22 cellular contexts compared by ENCODE assay signal in the genomic region with DNA sequence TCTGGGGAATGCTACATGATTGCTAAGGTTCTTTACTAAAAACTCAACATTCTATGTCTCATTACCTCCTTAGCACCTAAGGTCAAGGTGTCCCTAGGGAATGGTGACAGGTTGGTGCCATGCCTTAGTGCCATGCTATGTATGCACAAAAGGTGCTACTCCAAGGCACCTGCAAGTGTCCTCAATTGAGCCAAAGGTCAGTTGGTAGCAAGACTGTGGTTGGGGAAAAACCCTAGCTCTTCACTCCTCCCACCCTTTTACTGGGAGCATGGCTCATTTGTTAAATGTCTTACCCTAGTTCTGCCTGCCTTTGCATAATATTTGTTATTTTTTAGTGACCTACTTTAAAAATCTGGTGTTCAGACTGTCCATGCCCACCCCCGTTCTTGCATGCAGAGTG. TPM values are rescaled to one million over a fixed set of nuclear protein-coding genes. Genes with fewer than 3 reads are reported as not detected.
DNase-seq lines count a peak whose midpoint lies in the region; ATAC-seq, FAIRE-seq and TF ChIP-seq lines count a peak whose summit lies in the region.
"Had no signal": no experiment of that assay in that cellular context is flagged by ENCODE, and none has a peak within 500 bp of the region (broad histone marks: within the 10 kb centered on the region; RNA-seq: fewer than 3 reads in every experiment).

No MANE protein-coding gene starts in this region.

- DNase-seq in GM12878 (ENCODE audit: low read depth, low spot score) (no peak), RKO (ENCODE audit: low spot score) (no peak), GM13976 (ENCODE audit: low spot score) (no peak)
- DNase-seq: Caco-2; CD4-positive, alpha-beta memory T cell; KBM-7; MM.1S; NCI-H1048; NCI-H1417 treated with DMSO at 0.1 percent for 48 hours; NCI-H187; NCI-H446 treated with DMSO at 0.1 percent for 48 hours; PC-9; SIG-M5; SK-N-SH; T-helper 2 cell had no signal

- no peaks in the 10 kb centered on the region for H3K79me2 ChIP-seq in GM12878 (ENCODE audit: control insufficient read depth, insufficient read depth, low read length)

- H3K36me3 Mint-ChIP-seq in activated T-helper 17 cell treated with anti-CD3 and anti-CD28 coated beads, Interleukin-2, amount 50 U/mL, for 72 hours (ENCODE audit: low read depth) = peaks cover 9% of the 10 kb centered on the region

- no peak overlapping the region for H3K9ac ChIP-seq in GM12878 (ENCODE audit: control insufficient read depth, insufficient read depth, low read length)
- H3K9ac ChIP-seq: BLaER1 treated with 17β-estradiol and CSF1 and Interleukin-3, amounts not matched to agents 10 nM and 100 nM; SK-N-SH had no signal

- no peak for TF ChIP-seq EP300 in GM12878 (IDR thresholded peaks at IDR 0.05; ENCODE audit: borderline replicate concordance in 1 of 2, control insufficient read depth in 1 of 2, low read depth in 2 of 2, low read length in 2 of 2)

- H2AFZ ChIP-seq in GM12878 (ENCODE audit: control insufficient read depth, low read depth, low read length) = no peak overlapping the region
- H2AFZ ChIP-seq: PC-9 had no signal

- H3K9me3 ChIP-seq in GM12878 (replicated peaks; ENCODE audit: control insufficient read depth, insufficient read depth, low read length) = no peaks in the 10 kb centered on the region; the same call in 2 of the 3 replicates
- H3K9me3 ChIP-seq: Caco-2 had no signal

- no peaks in the 10 kb centered on the region for H3K27me3 ChIP-seq in GM12878 (replicated peaks in 1 of 2; ENCODE audit: control insufficient read depth in 2 of 2, insufficient read depth in 2 of 2, low read length in 1 of 2)
- H3K27me3 ChIP-seq: BLaER1 treated with 17β-estradiol and CSF1 and Interleukin-3, amounts not matched to agents 10 nM and 100 nM had no signal

- no peak overlapping the region for H3K4me3 ChIP-seq in GM12878
- H3K4me3 ChIP-seq: BLaER1 treated with 17β-estradiol and CSF1 and Interleukin-3, amounts not matched to agents 10 nM and 100 nM; PC-9 had no signal

- H3K27ac ChIP-seq in GM12878 (ENCODE audit: control insufficient read depth, insufficient read depth) = no peak overlapping the region
- H3K27ac ChIP-seq: BLaER1 treated with 17β-estradiol and CSF1 and Interleukin-3, amounts not matched to agents 10 nM and 100 nM; PC-9; RWPE1 had no signal

- H4K20me1 ChIP-seq in GM12878 (ENCODE audit: control insufficient read depth, insufficient read depth) = no peaks in the 10 kb centered on the region

- H3K9me3 Mint-ChIP-seq in activated T-helper 17 cell treated with anti-CD3 and anti-CD28 coated beads, Interleukin-2, amount 50 U/mL, for 72 hours = no peaks in the 10 kb centered on the region

- no TSS peak for BruUV-seq in GM12878 (replicated peaks; lab: Mats Ljungman, UMichigan)

- H3K4me2 ChIP-seq in GM12878 (ENCODE audit: control insufficient read depth, insufficient read depth) = no peak overlapping the region
- H3K4me2 ChIP-seq: BLaER1 treated with 17β-estradiol and CSF1 and Interleukin-3, amounts not matched to agents 10 nM and 100 nM; PC-9; SK-N-SH had no signal

- SMC1A ChIA-PET in GM12878 (lab: Charles Lee; ENCODE audit: uncharacterized antibody, unreplicated experiment) = interaction anchor here (1.0 to 3.0 kb wide), 2 partner anchors 22 to 171 kb away, joined by 3 to 13 read pairs; a partner anchor contains a TSS

- TF ChIP-seq CTCF in GM12878 (IDR thresholded peaks at IDR 0.05 in 2 of 3, conservative IDR thresholded peaks at IDR 0.05 in 1 of 3; ENCODE audit: control insufficient read depth in 2 of 3, extremely low read depth in 1 of 3, insufficient read depth in 1 of 3, low read depth in 3 of 3, low read length in 3 of 3) = no peak
- TF ChIP-seq CTCF in GM13976 (IDR thresholded peaks at IDR 0.05; ENCODE audit: borderline replicate concordance, control extremely low read depth, extremely low read depth, insufficient read depth, missing control alignments) = no peak

- H3K27ac Mint-ChIP-seq in activated T-helper 17 cell treated with anti-CD3 and anti-CD28 coated beads, Interleukin-2, amount 50 U/mL, for 72 hours = no peak overlapping the region
- H3K27ac Mint-ChIP-seq: CD4-positive, alpha-beta memory T cell had no signal

- TF ChIP-seq POLR2A in GM12878 (IDR thresholded peaks at IDR 0.05; ENCODE audit: low read depth, low read length) = no peak

- no peaks in the 10 kb centered on the region for H3K4me1 Mint-ChIP-seq in activated T-helper 17 cell treated with anti-CD3 and anti-CD28 coated beads, Interleukin-2, amount 50 U/mL, for 72 hours

- H3K4me3 Mint-ChIP-seq in activated T-helper 17 cell treated with anti-CD3 and anti-CD28 coated beads, Interleukin-2, amount 50 U/mL, for 72 hours = no peak overlapping the region
- H3K4me3 Mint-ChIP-seq: CD4-positive, alpha-beta memory T cell had no signal

- intact Hi-C loops in GM12878 (cut with micrococcal nuclease; ENCODE audit: unreplicated experiment) = loop anchor here (5.0 kb wide), 1 partner anchor 51 kb away; no protein-coding TSS in a partner anchor

- H3K4me1 ChIP-seq in GM12878 (ENCODE audit: control insufficient read depth, insufficient read depth, low read length) = peaks cover 3% of the 10 kb centered on the region; the same call in 1 of the 2 replicates

- H3K27me3 Mint-ChIP-seq in activated T-helper 17 cell treated with anti-CD3 and anti-CD28 coated beads, Interleukin-2, amount 50 U/mL, for 72 hours = no peaks in the 10 kb centered on the region
- H3K27me3 Mint-ChIP-seq: CD4-positive, alpha-beta memory T cell had no signal

- CTCF ChIA-PET in GM12878 (lab: Yijun Ruan, JAX) = interaction anchor here (1.0 to 2.2 kb wide), 4 partner anchors 23 to 178 kb away, joined by 3 to 9 read pairs (median 4); no protein-coding TSS in a partner anchor

- RAD21 ChIA-PET in GM12878 (lab: Charles Lee; ENCODE audit: unreplicated experiment) = interaction anchor here (1.3 to 1.4 kb wide), 2 partner anchors 149 to 178 kb away, joined by 3 read pairs; no protein-coding TSS in a partner anchor

- ATAC-seq in GM19351 (IDR thresholded peaks at IDR 0.05; ENCODE audit: unreplicated experiment) (peak; percentile 55), HG02798 (IDR thresholded peaks at IDR 0.05; ENCODE audit: poor library complexity, unreplicated experiment) (peak; percentile 60), GM12878 (peak; percentile 48), GM19467 (IDR thresholded peaks at IDR 0.05; ENCODE audit: unreplicated experiment) (no peak)
- no peak for ATAC-seq in activated T-helper 17 cell treated with anti-CD3 and anti-CD28 coated beads, Interleukin-2, amount 50 U/mL, for 72 hours (replicated peaks)

- no peak for FAIRE-seq in GM12878 (lab: Jason Lieb, UNC)
- FAIRE-seq: H54 had no signal

- in situ Hi-C loops in GM12878 (cut with MboI) = no loop called here
- in situ Hi-C loops in GM13976 (cut with MboI; ENCODE audit: low sequenced_read_pairs, unreplicated experiment) = no loop called here

- 11% methylated on average over 1 of the region's 1 CpG for WGBS in GM12878 (ENCODE audit: insufficient coverage, insufficient replicate concordance, low lambda C conversion rate, missing lambda C conversion rate)

- no peak for TF ChIP-seq RAD21 in GM12878 (IDR thresholded peaks at IDR 0.05; ENCODE audit: insufficient read depth, low read depth, low read length)

- H3K36me3 ChIP-seq in GM12878 (ENCODE audit: control insufficient read depth in 2 of 2, insufficient read depth in 2 of 2, low read length in 1 of 2) = no peaks in the 10 kb centered on the region; a peak in 1 of 4 replicates

- POLR2A ChIA-PET in GM12878 (lab: Charles Lee) = no interaction called here

TF ChIP-seq in GM12878, 131 proteins besides CTCF, POLR2A, EP300 and RAD21:
- TF ChIP-seq NR2F1 (conservative IDR thresholded peaks at IDR 0.05) (peak; percentile 73), MEF2B (IDR thresholded peaks at IDR 0.05; ENCODE audit: partially characterized antibody, poor library complexity, severe bottlenecking) (peak; percentile 27), WRNIP1 (IDR thresholded peaks at IDR 0.05; ENCODE audit: borderline replicate concordance, low read depth, low read length) (no peak), ZNF622 (IDR thresholded peaks at IDR 0.05) (no peak)
TF ChIP-seq in GM12878: peak in this region for 2.

RNA-seq across cellular contexts. Expression of a gene that starts 17.0 kb away (rescaled TPM):
- 1.6 and 1.8 TPM in 2 replicates for total RNA-seq in GM12878 (2013; cell fraction: nucleolus; rRNA removed)
- total RNA-seq in GM12878 (2014; rRNA removed) = 3.0 and 3.3 TPM in 2 replicates
- total RNA-seq in GM12878 (2014; rRNA removed; fragmentation: Illumina TruSeq; extraction: Trizol) = 2.4 and 3.2 TPM in 2 replicates
- total RNA-seq in GM12878 (2021) = 3.4 and 3.5 TPM in 2 replicates
- 5.2 TPM for polyA plus RNA-seq in GM12878 (2011; ENCODE audit: low read depth)
- polyA plus RNA-seq in GM12878 (2011; rRNA removed) = 5.6 and 6.4 TPM in 2 replicates
- 4.4 and 4.5 TPM in 2 replicates for polyA plus RNA-seq in GM12878 (2011; cell fraction: cytosol; rRNA removed)
- 3.0 and 3.7 TPM in 2 replicates for polyA plus RNA-seq in GM12878 (2011; cell fraction: nucleus; rRNA removed)
- polyA plus RNA-seq in GM12878 (2012) = 5.9 and 7.7 TPM in 2 replicates
- 3.3 and 3.5 TPM in 2 replicates for polyA plus RNA-seq in GM12878 (2014; fragmentation: Illumina TruSeq; extraction: Trizol)
- under 1 TPM; 0.21 to 0.53 TPM for polyA plus RNA-seq in GM12878 (2014; fragmentation: Nextera tagmentation; extraction: Ambion mirVana)
- 2.5 and 2.9 TPM in 2 replicates for polyA plus RNA-seq in GM12878 (2014; rRNA removed)
- polyA plus RNA-seq in GM12878 (2016; fragmentation: Nextera tagmentation; extraction: Ambion mirVana) = 1 to 10 TPM; 4.2 to 6.5 TPM
- 7.1 TPM in 2 replicates for polyA minus RNA-seq in GM12878 (2011; rRNA and poly(A)+ RNA removed)
- polyA minus RNA-seq in GM12878 (2011; cell fraction: cytosol; rRNA and poly(A)+ RNA removed) = 1.4 and 1.7 TPM in 2 replicates
- 0.97 and 1.1 TPM in 2 replicates for polyA minus RNA-seq in GM12878 (2011; cell fraction: nucleus; rRNA and poly(A)+ RNA removed)
- total RNA-seq in activated T-helper 17 cell treated with anti-CD3 and anti-CD28 coated beads, Interleukin-2, amount 50 U/mL, for 72 hours = 10 to 100 TPM in 1 of 2 donors, 1 to 10 TPM in 1; 9.4 to 11.8 TPM

Comparison
In these comparisons a context has a peak if more than half of its experiments do, and no peak if none do; other contexts are left out.
1. ATAC-seq: peak in GM19351 (single experiment), HG02798 (single experiment) and GM12878 (single experiment); none in activated T-helper 17 cell treated with anti-CD3 and anti-CD28 coated beads, Interleukin-2, amount 50 U/mL, for 72 hours (single experiment) and GM19467 (single experiment).